In genomic region chr14:39912192-39913100, GRCh38 we compare ENCODE assay signal across 12 cellular contexts.
DNase-seq lines count a peak whose midpoint lies in the region; ATAC-seq, FAIRE-seq and TF ChIP-seq lines count a peak whose summit lies in the region.
"Had no signal": no experiment of that assay in that cellular context is flagged by ENCODE, and none has a peak within 500 bp of the region (broad histone marks: within the 10 kb centered on the region; RNA-seq: fewer than 3 reads in every experiment).

No MANE protein-coding gene starts in this region.

- 0 out of 2 replicates have a peak overlapping the region, but pooled peaks have one; percentile 20 for H2AFZ ChIP-seq in H1 (ENCODE audit: low read length)
- H2AFZ ChIP-seq in hepatocyte, result no peak overlapping the region
- H2AFZ ChIP-seq: GM23338 had no signal

- H2BK20ac ChIP-seq in H1 (ENCODE audit: low read length), result no peak overlapping the region

- H2BK12ac ChIP-seq in H1 (ENCODE audit: low read depth, low read length), result no peak overlapping the region

- no peak overlapping the region for H3K56ac ChIP-seq in H1 (replicated peaks; ENCODE audit: insufficient read length, low read depth, low read length)

- no peak overlapping the region for H4K91ac ChIP-seq in H1 (replicated peaks; ENCODE audit: insufficient read length, low read length)

- H3K9ac ChIP-seq in H1 (replicated peaks in 1 of 4; ENCODE audit: extremely low read depth in 1 of 4, low read depth in 3 of 4, low read length in 3 of 4), result no peak overlapping the region

- no peak overlapping the region for H4K5ac ChIP-seq in H1 (ENCODE audit: insufficient read length, low read depth, low read length)

- peak; percentile 97 for ATAC-seq in GM18870 (IDR thresholded peaks at IDR 0.05; ENCODE audit: unreplicated experiment)
- peak; percentile 80 for ATAC-seq in GM21423 (IDR thresholded peaks at IDR 0.05; ENCODE audit: unreplicated experiment)
- ATAC-seq in HG03064 (IDR thresholded peaks at IDR 0.05; ENCODE audit: low read depth, unreplicated experiment), result peak; percentile 75
- ATAC-seq in aorta (ENCODE audit: low FRiP score), result no peak
- ATAC-seq: GM23338 had no signal

- no peaks in the 10 kb centered on the region for H3K9me2 ChIP-seq in hepatocyte (replicated peaks; ENCODE audit: insufficient read depth)

- H3K27me3 ChIP-seq in H1 (replicated peaks in 1 of 4; ENCODE audit: control insufficient read depth in 3 of 4, extremely low read depth in 1 of 4, insufficient read depth in 3 of 4, low read length in 3 of 4) (no peaks in the 10 kb centered on the region), aorta (ENCODE audit: control insufficient read depth in 1 of 2, insufficient read depth in 2 of 2, low read length in 1 of 2) (no peaks in the 10 kb centered on the region), hepatocyte (no peaks in the 10 kb centered on the region)
- H3K27me3 ChIP-seq: esophagus squamous epithelium had no signal

- H3K4me3 ChIP-seq in H1 (ENCODE audit: extremely low read depth in 1 of 4, insufficient read depth in 2 of 4, low read depth in 3 of 4, low read length in 4 of 4) (no peak overlapping the region), aorta (ENCODE audit: low read length in 2 of 2) (no peak overlapping the region), hepatocyte (no peak overlapping the region)
- H3K4me3 ChIP-seq: esophagus squamous epithelium, GM23338 had no signal

- H4K20me1 ChIP-seq in H1 (replicated peaks in 1 of 2; ENCODE audit: control insufficient read depth in 1 of 2, insufficient read depth in 2 of 2, low read length in 2 of 2) (no peaks in the 10 kb centered on the region), hepatocyte (ENCODE audit: insufficient read depth, poor library complexity, severe bottlenecking) (no peaks in the 10 kb centered on the region)

- no peak overlapping the region for H4K8ac ChIP-seq in H1 (ENCODE audit: extremely low read depth, insufficient read depth, low read length)

- no peak overlapping the region for H3K23ac ChIP-seq in H1 (ENCODE audit: insufficient read length)

- H2BK5ac ChIP-seq in H1 (ENCODE audit: low read depth, low read length), result no peak overlapping the region

- 95% methylated on average over 6 of the region's 6 CpGs; no CpG with 5 or more reads in 1 of the 2 experiments for WGBS in H1 (ENCODE audit: extremely low coverage in 1 of 2, insufficient coverage in 1 of 2, insufficient read length in 1 of 2, insufficient replicate concordance in 2 of 2, low coverage in 1 of 2, low lambda C conversion rate in 2 of 2, missing lambda C conversion rate in 1 of 2), 2 experiments
- WGBS in aorta, 2 donors, result 83 to 84% methylated on average over 6 of the region's 6 CpGs
- 69% methylated on average over 6 of the region's 6 CpGs for WGBS in hepatocyte (ENCODE audit: low lambda C conversion rate, missing lambda C conversion rate)

- TF ChIP-seq POLR2A in H1 (IDR thresholded peaks at IDR 0.05; ENCODE audit: control extremely low read depth in 1 of 2, low read depth in 2 of 2, low read length in 2 of 2), result no peak

- intact Hi-C loops in aorta (cut with DNase I), result no loop called here

- no peak overlapping the region for H3K4ac ChIP-seq in H1 (replicated peaks; ENCODE audit: insufficient read length, low read depth, low read length)

- H3K4me1 ChIP-seq in H1 (replicated peaks in 1 of 4; ENCODE audit: control insufficient read depth in 3 of 4, insufficient read depth in 4 of 4, low read length in 3 of 4), result no peaks in the 10 kb centered on the region
- no peaks in the 10 kb centered on the region for H3K4me1 ChIP-seq in aorta (ENCODE audit: control insufficient read depth in 1 of 2, insufficient read depth in 2 of 2, low read length in 2 of 2)
- no peaks in the 10 kb centered on the region for H3K4me1 ChIP-seq in hepatocyte (ENCODE audit: insufficient read depth)
- H3K4me1 ChIP-seq: esophagus squamous epithelium had no signal

- TF ChIP-seq CTCF in H1 (IDR thresholded peaks at IDR 0.05; ENCODE audit: control extremely low read depth in 1 of 3, insufficient read depth in 1 of 3, low read depth in 1 of 3, low read length in 3 of 3) (no peak), hepatocyte (IDR thresholded peaks at IDR 0.05; ENCODE audit: poor library complexity) (no peak)

- no peaks in the 10 kb centered on the region for H3K79me1 ChIP-seq in H1 (ENCODE audit: low read depth, low read length)

- H3K36me3 ChIP-seq in H1 (ENCODE audit: control insufficient read depth in 2 of 4, insufficient read depth in 4 of 4, low read length in 3 of 4), result no peaks in the 10 kb centered on the region
- no peaks in the 10 kb centered on the region for H3K36me3 ChIP-seq in aorta (ENCODE audit: control insufficient read depth in 1 of 2, insufficient read depth in 2 of 2, low read length in 1 of 2)
- no peaks in the 10 kb centered on the region for H3K36me3 ChIP-seq in hepatocyte (replicated peaks; ENCODE audit: insufficient read depth, low read depth)
- H3K36me3 ChIP-seq: esophagus squamous epithelium had no signal

- no peak overlapping the region for H2BK15ac ChIP-seq in H1 (ENCODE audit: low read length)

- H3K23me2 ChIP-seq in H1 (ENCODE audit: low read depth, low read length), result no peaks in the 10 kb centered on the region

- no peaks in the 10 kb centered on the region for H3K9me3 ChIP-seq in H1 (ENCODE audit: insufficient read depth in 2 of 2, low read depth in 1 of 2, low read length in 1 of 2)
- H3K9me3 ChIP-seq in aorta (ENCODE audit: control insufficient read depth, low read length), result no peaks in the 10 kb centered on the region
- no peaks in the 10 kb centered on the region for H3K9me3 ChIP-seq in hepatocyte (ENCODE audit: low read depth)
- H3K9me3 ChIP-seq: esophagus squamous epithelium had no signal

- H3K14ac ChIP-seq in H1 (ENCODE audit: insufficient read length), result no peak overlapping the region

- no peak overlapping the region for H3K27ac ChIP-seq in H1 (ENCODE audit: low read depth, low read length)
- H3K27ac ChIP-seq in aorta (ENCODE audit: low read depth in 1 of 2, low read length in 2 of 2), result no peak overlapping the region
- no peak overlapping the region for H3K27ac ChIP-seq in hepatocyte
- H3K27ac ChIP-seq: esophagus squamous epithelium had no signal

- no peak overlapping the region for H2AK5ac ChIP-seq in H1 (ENCODE audit: low read depth, low read length)

- DNase-seq in H1 (ENCODE audit: low read depth in 1 of 2, low spot score in 2 of 2) (no peak), NCI-H1436 treated with DMSO at 0.1 percent for 48 hours (lab: John Stamatoyannopoulos, UW) (no peak), aorta (no peak), hepatocyte (ENCODE audit: low spot score) (no peak)
- DNase-seq: esophagus squamous epithelium, islet precursor cell, substantia nigra had no signal

- no peak for TF ChIP-seq RAD21 in H1 (IDR thresholded peaks at IDR 0.05 in 1 of 2, conservative IDR thresholded peaks at IDR 0.05 in 1 of 2; ENCODE audit: low read depth in 2 of 2, low read length in 2 of 2)

- POLR2A ChIA-PET in H1 (lab: Charles Lee; ENCODE audit: partially characterized antibody), result no interaction called here

- H3K79me2 ChIP-seq in H1 (ENCODE audit: control insufficient read depth in 1 of 2, insufficient read depth in 2 of 2, low read length in 2 of 2), result no peaks in the 10 kb centered on the region
- H3K79me2 ChIP-seq in hepatocyte, result no peaks in the 10 kb centered on the region

- H3K18ac ChIP-seq in H1 (ENCODE audit: extremely low read depth, low read length), result no peak overlapping the region

- CTCF ChIA-PET in H1 (lab: Charles Lee; ENCODE audit: partially characterized antibody), result no interaction called here

- no peak for FAIRE-seq in H1 (lab: Jason Lieb, UNC)
- FAIRE-seq: bronchial epithelial cell had no signal

- H2BK120ac ChIP-seq in H1 (replicated peaks; ENCODE audit: low read depth, low read length), result no peak overlapping the region

- TF ChIP-seq EP300 in H1 (IDR thresholded peaks at IDR 0.05; ENCODE audit: borderline replicate concordance in 1 of 2, low read depth in 2 of 2, low read length in 2 of 2), result no peak

- H3K4me2 ChIP-seq in H1 (ENCODE audit: insufficient read depth in 1 of 2, low read depth in 2 of 2, low read length in 2 of 2) (no peak overlapping the region), hepatocyte (no peak overlapping the region)
- H3K4me2 ChIP-seq: GM23338 had no signal

TF ChIP-seq in H1, 55 proteins besides CTCF, POLR2A, EP300 and RAD21:
- TF ChIP-seq SP2 (IDR thresholded peaks at IDR 0.05; ENCODE audit: low read length), result no peak
- no peak for TF ChIP-seq CBX8 (IDR thresholded peaks at IDR 0.05; ENCODE audit: borderline replicate concordance, low read depth, low read length)
- TF ChIP-seq CTBP2 (IDR thresholded peaks at IDR 0.05; ENCODE audit: borderline replicate concordance, insufficient read depth, insufficient read length, low read length), result no peak
- TF ChIP-seq NRF1 (IDR thresholded peaks at IDR 0.05; ENCODE audit: low read depth, low read length), result no peak
- TF ChIP-seq TBP (IDR thresholded peaks at IDR 0.05; ENCODE audit: low read depth, low read length), result no peak
- no peak for TF ChIP-seq EGR1 (IDR thresholded peaks at IDR 0.05; ENCODE audit: borderline replicate concordance, low read depth, low read length)
- TF ChIP-seq BACH1 (IDR thresholded peaks at IDR 0.05; ENCODE audit: low read length), result no peak
- no peak for TF ChIP-seq KDM4A (IDR thresholded peaks at IDR 0.05; ENCODE audit: low read depth, low read length, severe bottlenecking)
- no peak for TF ChIP-seq EZH2 (IDR thresholded peaks at IDR 0.05; ENCODE audit: low read depth, low read length, severe bottlenecking)
- no peak for TF ChIP-seq RFX5 (IDR thresholded peaks at IDR 0.05; ENCODE audit: borderline replicate concordance, low read depth, low read length)
- TF ChIP-seq SP1 (IDR thresholded peaks at IDR 0.05; ENCODE audit: low read depth, low read length), result no peak
- no peak for TF ChIP-seq SRF (IDR thresholded peaks at IDR 0.05; ENCODE audit: low read depth, low read length)
- no peak for TF ChIP-seq KDM5A (IDR thresholded peaks at IDR 0.05; ENCODE audit: low read length)
- TF ChIP-seq SIN3A (conservative IDR thresholded peaks at IDR 0.05 in 1 of 2, IDR thresholded peaks at IDR 0.05 in 1 of 2; ENCODE audit: low read depth in 1 of 2, low read length in 2 of 2), result no peak
